ENCODE assay signal across 17 cellular contexts in the genomic region with DNA sequence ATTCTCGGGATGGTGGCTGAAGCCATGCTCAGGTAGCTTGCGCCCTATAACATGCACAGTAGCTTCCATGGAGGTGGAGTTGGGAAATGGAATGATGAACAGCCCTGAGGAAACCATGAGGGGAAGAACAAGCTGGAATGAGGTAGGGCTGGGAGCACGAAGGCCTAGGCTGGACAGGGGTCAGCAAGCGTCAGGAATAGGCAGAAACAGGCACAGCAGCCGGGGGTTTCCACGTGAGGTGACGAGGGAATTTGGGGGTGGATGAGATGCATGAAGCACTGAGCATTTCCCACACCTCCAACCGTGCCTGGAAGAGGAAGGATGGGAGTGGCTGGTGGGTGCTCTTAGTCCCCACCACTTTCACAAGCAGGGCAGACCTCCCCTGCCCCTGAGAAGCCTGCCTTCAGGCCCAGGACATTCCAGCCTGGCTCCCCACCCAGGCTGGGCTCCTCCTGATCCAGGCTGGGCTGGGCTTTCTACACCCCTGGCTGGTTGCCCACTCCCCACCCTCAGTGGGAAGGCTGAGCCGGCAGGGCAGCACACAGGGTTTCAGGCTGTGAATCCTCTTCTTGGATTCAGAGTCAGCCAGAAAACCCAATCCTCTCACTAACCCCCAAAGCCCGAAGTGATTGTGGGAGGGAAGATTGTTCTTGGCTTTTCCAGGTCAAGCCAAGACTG. TPM values are rescaled to one million over a fixed set of nuclear protein-coding genes. Genes with fewer than 3 reads are reported as not detected.
DNase-seq lines count a peak whose midpoint lies in the region; ATAC-seq and TF ChIP-seq lines count a peak whose summit lies in the region.
"Had no signal": no experiment of that assay in that cellular context is flagged by ENCODE, and none has a peak within 500 bp of the region (broad histone marks: within the 10 kb centered on the region; RNA-seq: fewer than 3 reads in every experiment).

No MANE protein-coding gene starts in this region.

- H3K9me3 ChIP-seq in tibial artery (no peaks in the 10 kb centered on the region), WERI-Rb-1 (ENCODE audit: severe bottlenecking) (no peaks in the 10 kb centered on the region)
- H3K9me3 ChIP-seq: BE2C, SJSA1, transverse colon had no signal

- no peaks in the 10 kb centered on the region for H3K27me3 ChIP-seq in tibial artery
- H3K27me3 ChIP-seq in WERI-Rb-1 (ENCODE audit: insufficient read depth, low read depth, severe bottlenecking), result no peaks in the 10 kb centered on the region
- H3K27me3 ChIP-seq: BE2C, SJSA1, transverse colon had no signal

- H3K36me3 Mint-ChIP-seq in activated T-helper 17 cell treated with anti-CD3 and anti-CD28 coated beads, Interleukin-2, amount 50 U/mL, for 72 hours (ENCODE audit: low read depth), result no peaks in the 10 kb centered on the region
- H3K36me3 Mint-ChIP-seq in nephron progenitor cell (ENCODE audit: low read depth), result no peaks in the 10 kb centered on the region
- H3K36me3 Mint-ChIP-seq: naive B cell had no signal

- no peaks in the 10 kb centered on the region for H3K4me1 Mint-ChIP-seq in activated T-helper 17 cell treated with anti-CD3 and anti-CD28 coated beads, Interleukin-2, amount 50 U/mL, for 72 hours
- H3K4me1 Mint-ChIP-seq in nephron progenitor cell, result peaks cover 45% of the 10 kb centered on the region
- H3K4me1 Mint-ChIP-seq: naive B cell had no signal

- H3K9me3 Mint-ChIP-seq in activated T-helper 17 cell treated with anti-CD3 and anti-CD28 coated beads, Interleukin-2, amount 50 U/mL, for 72 hours, result no peaks in the 10 kb centered on the region
- no peaks in the 10 kb centered on the region for H3K9me3 Mint-ChIP-seq in nephron progenitor cell
- H3K9me3 Mint-ChIP-seq: activated naive CD4-positive, alpha-beta T cell treated with anti-CD3 and anti-CD28 coated beads for 36 hours; naive B cell had no signal

- H3K4me3 ChIP-seq in tibial artery (no peak overlapping the region), WERI-Rb-1 (ENCODE audit: low read depth, low read length) (no peak overlapping the region)
- H3K4me3 ChIP-seq: SJSA1, transverse colon had no signal

- H3K36me3 ChIP-seq in tibial artery, result no peaks in the 10 kb centered on the region
- no peaks in the 10 kb centered on the region for H3K36me3 ChIP-seq in WERI-Rb-1
- H3K36me3 ChIP-seq: BE2C, SJSA1, transverse colon had no signal

- intact Hi-C loops in Right ventricle myocardium superior (cut with DNase I), result no loop called here
- intact Hi-C loops in tibial artery (cut with DNase I; ENCODE audit: low total_unique reads), result no loop called here

- peaks cover 0 to 5% (median 2%) of the 10 kb centered on the region in 4 donors for H3K4me1 ChIP-seq in tibial artery
- H3K4me1 ChIP-seq: BE2C, transverse colon had no signal

- TF ChIP-seq POLR2A in GM18505 (IDR thresholded peaks at IDR 0.05; ENCODE audit: borderline replicate concordance, extremely low read depth, insufficient read depth, insufficient read length), result no peak

- no peak for ATAC-seq in activated T-helper 17 cell treated with anti-CD3 and anti-CD28 coated beads, Interleukin-2, amount 50 U/mL, for 72 hours (replicated peaks)
- ATAC-seq in Right ventricle myocardium superior (ENCODE audit: poor library complexity) (peak; percentile 73), GM18517 (IDR thresholded peaks at IDR 0.05; ENCODE audit: unreplicated experiment) (no peak), GM18505 (IDR thresholded peaks at IDR 0.05; ENCODE audit: unreplicated experiment) (no peak)

- peak overlapping the region; percentile 66 for H3K27ac Mint-ChIP-seq in activated T-helper 17 cell treated with anti-CD3 and anti-CD28 coated beads, Interleukin-2, amount 50 U/mL, for 72 hours
- H3K27ac Mint-ChIP-seq in nephron progenitor cell, result no peak overlapping the region
- H3K27ac Mint-ChIP-seq: activated naive CD4-positive, alpha-beta T cell treated with anti-CD3 and anti-CD28 coated beads for 36 hours; naive B cell had no signal

- peaks cover 3% of the 10 kb centered on the region for H3K27me3 Mint-ChIP-seq in activated T-helper 17 cell treated with anti-CD3 and anti-CD28 coated beads, Interleukin-2, amount 50 U/mL, for 72 hours
- peaks cover 24% of the 10 kb centered on the region for H3K27me3 Mint-ChIP-seq in nephron progenitor cell (ENCODE audit: low read depth, poor library complexity)

- no peak overlapping the region for H3K4me3 Mint-ChIP-seq in activated T-helper 17 cell treated with anti-CD3 and anti-CD28 coated beads, Interleukin-2, amount 50 U/mL, for 72 hours
- H3K4me3 Mint-ChIP-seq in nephron progenitor cell, result peak overlapping the region; percentile 29
- H3K4me3 Mint-ChIP-seq: activated naive CD4-positive, alpha-beta T cell treated with anti-CD3 and anti-CD28 coated beads for 36 hours; naive B cell had no signal

- TF ChIP-seq CTCF in nephron progenitor cell (IDR thresholded peaks at IDR 0.05) (no peak), tibial artery (IDR thresholded peaks at IDR 0.05) (no peak), WERI-Rb-1 (IDR thresholded peaks at IDR 0.05; ENCODE audit: low read depth, low read length) (no peak)

- H3K27ac ChIP-seq in tibial artery, result peak overlapping the region in 1 of 2 donors; percentile 27
- H3K27ac ChIP-seq in WERI-Rb-1, result no peak overlapping the region
- H3K27ac ChIP-seq: SJSA1, transverse colon had no signal

- DNase-seq in Right ventricle myocardium superior, result peak; percentile 80
- DNase-seq in nephron progenitor cell, result no peak
- peak; percentile 71 to 75 for DNase-seq in tibial artery
- DNase-seq in NAMALWA (ENCODE audit: low spot score), result no peak
- no peak for DNase-seq in WERI-Rb-1
- DNase-seq: activated CD4-positive, alpha-beta T cell treated with anti-CD3 and anti-CD28 coated beads for 1 hour; activated naive CD4-positive, alpha-beta T cell treated with anti-CD3 and anti-CD28 coated beads for 36 hours; BE2C; naive B cell; NCI-H1930; NCI-H526; stimulated activated CD4-positive, alpha-beta T cell treated with anti-CD3 and anti-CD28 coated beads, Interleukin-4, amount 100 ng/mL, for 1 hour; transverse colon had no signal

RNA-seq across cellular contexts. Expression of a gene that starts 21.9 kb away (rescaled TPM):
- total RNA-seq in activated T-helper 17 cell treated with anti-CD3 and anti-CD28 coated beads, Interleukin-2, amount 50 U/mL, for 72 hours, result 10 to 100 TPM in 1 of 2 donors, 1 to 10 TPM in 1; 6.4 to 29.0 TPM
- total RNA-seq in Right ventricle myocardium superior, result 0.89 TPM

RNA-seq across cellular contexts. Expression of a gene that starts 25.3 kb away (rescaled TPM):
- 1 to 10 TPM in 1 of 2 donors, under 1 TPM in 1; 0.50 to 4.4 TPM for total RNA-seq in activated T-helper 17 cell treated with anti-CD3 and anti-CD28 coated beads, Interleukin-2, amount 50 U/mL, for 72 hours
- not detected for total RNA-seq in Right ventricle myocardium superior
- total RNA-seq: transverse colon had no signal

RNA-seq across cellular contexts. Expression of a gene that starts 25.4 kb away (rescaled TPM):
- 1 to 10 TPM in 1 of 2 donors, not detected in 1; 1.6 TPM for total RNA-seq in activated T-helper 17 cell treated with anti-CD3 and anti-CD28 coated beads, Interleukin-2, amount 50 U/mL, for 72 hours
- total RNA-seq in Right ventricle myocardium superior, result not detected
- total RNA-seq: SJSA1 had no signal

RNA-seq across cellular contexts. Expression of a gene that starts 52.4 kb away (rescaled TPM):
- total RNA-seq in activated T-helper 17 cell treated with anti-CD3 and anti-CD28 coated beads, Interleukin-2, amount 50 U/mL, for 72 hours, result 10 to 100 TPM in 1 of 2 donors, 1 to 10 TPM in 1; 3.5 to 15.7 TPM
- total RNA-seq in Right ventricle myocardium superior, result 0.83 TPM

RNA-seq across cellular contexts. Expression of a gene that starts 53.9 kb away (rescaled TPM):
- total RNA-seq in activated T-helper 17 cell treated with anti-CD3 and anti-CD28 coated beads, Interleukin-2, amount 50 U/mL, for 72 hours, result 100 to 1,000 TPM; 104 to 145 TPM
- total RNA-seq in Right ventricle myocardium superior, result 13.5 TPM

Comparison
In these comparisons a context has a peak if more than half of its experiments do, and no peak if none do; other contexts are left out.
1. DNase-seq: peak in Right ventricle myocardium superior (single experiment) and tibial artery (2 of 2); none in nephron progenitor cell (single experiment), NAMALWA (single experiment) and WERI-Rb-1 (single experiment).